38 cellular contexts compared by ENCODE assay signal in genomic region chr3:159996959-159997358, GRCh38. TPM values are rescaled to one million over a fixed set of nuclear protein-coding genes. Genes with fewer than 3 reads are reported as not detected.
"Had no signal": no experiment of that assay in that cellular context is flagged by ENCODE, and none has a peak within 500 bp of the region (broad histone marks: within the 10 kb centered on the region; RNA-seq: fewer than 3 reads in every experiment).

No MANE protein-coding gene starts in this region.

- H3K9me3 Mint-ChIP-seq: activated B cell treated with CpG ODN at 0.5 μM for 24 hours; activated CD4-positive, alpha-beta memory T cell treated with anti-CD3 and anti-CD28 coated beads for 36 hours; activated CD4-positive, alpha-beta T cell treated with anti-CD3 and anti-CD28 coated beads, Interleukin-2, amount 10 ng/mL, durations not matched to agents 24 days and 14 days; activated CD8-positive, alpha-beta T cell treated with anti-CD3 and anti-CD28 coated beads for 36 hours; activated naive CD4-positive, alpha-beta T cell treated with anti-CD3 and anti-CD28 coated beads for 36 hours; activated naive CD4-positive, alpha-beta T cell treated with anti-CD3 and anti-CD28 coated beads, Interleukin-2, amount 50 U/mL, for 72 hours; activated naive CD8-positive, alpha-beta T cell treated with anti-CD3 and anti-CD28 coated beads for 36 hours; activated T-cell treated with anti-CD3 and anti-CD28 coated beads, Interleukin-2, amount 50 U/mL, for 4 hours; activated T-cell treated with anti-CD3 and anti-CD28 coated beads, Interleukin-2, amount 50 U/mL, for 72 hours; activated T-helper 1 cell treated with anti-CD3 and anti-CD28 coated beads, Interleukin-12 subunit alpha, Interleukin-12 subunit beta, Interleukin-2, Interleukin-4 antibody, amounts not matched to agents 30 ng/mL and 10 ng/mL and 1 ng/mL, durations not matched to agents 14 hours and 24 hours and 36 hours; activated T-helper 17 cell treated with anti-CD3 and anti-CD28 coated beads, Interleukin-2, amount 50 U/mL, for 72 hours; T-helper 1 cell treated with Interleukin-12 subunit alpha and Interleukin-12 subunit beta and Interleukin-4 antibody, amounts not matched to agents 30 μg/mL and 1 μg/mL, for 36 hours; T-helper 2 cell treated with Interferon-gamma antibody and Interleukin-4, amounts not matched to agents 5 μg/mL and 100 μg/mL, for 36 hours had no signal

- H3K27me3 ChIP-seq: adrenal gland, body of pancreas, brain microvascular endothelial cell, breast epithelium had no signal

- FAIRE-seq: astrocyte, TTC549 had no signal

- H3K27me3 Mint-ChIP-seq: activated B cell treated with CpG ODN at 0.5 μM for 24 hours; activated CD4-positive, alpha-beta memory T cell treated with anti-CD3 and anti-CD28 coated beads for 36 hours; activated CD8-positive, alpha-beta T cell treated with anti-CD3 and anti-CD28 coated beads for 36 hours; activated naive CD8-positive, alpha-beta T cell treated with anti-CD3 and anti-CD28 coated beads for 36 hours; activated T-helper 17 cell treated with anti-CD3 and anti-CD28 coated beads, Interleukin-2, amount 50 U/mL, for 72 hours had no signal

- H3K4me1 ChIP-seq: adrenal gland, breast epithelium had no signal

- H3K36me3 Mint-ChIP-seq: activated CD4-positive, alpha-beta memory T cell treated with anti-CD3 and anti-CD28 coated beads for 36 hours; activated naive CD4-positive, alpha-beta T cell treated with anti-CD3 and anti-CD28 coated beads, Interleukin-2, amount 50 U/mL, for 72 hours; activated naive CD8-positive, alpha-beta T cell treated with anti-CD3 and anti-CD28 coated beads for 36 hours had no signal

- H3K4me3 Mint-ChIP-seq: activated B cell treated with CpG ODN at 0.5 μM for 24 hours; activated CD4-positive, alpha-beta memory T cell treated with anti-CD3 and anti-CD28 coated beads for 36 hours; activated CD4-positive, alpha-beta T cell treated with anti-CD3 and anti-CD28 coated beads, Interleukin-2, amount 10 ng/mL, durations not matched to agents 24 days and 14 days; activated CD8-positive, alpha-beta T cell treated with anti-CD3 and anti-CD28 coated beads for 36 hours; activated naive CD4-positive, alpha-beta T cell treated with anti-CD3 and anti-CD28 coated beads for 36 hours; activated naive CD8-positive, alpha-beta T cell treated with anti-CD3 and anti-CD28 coated beads for 36 hours; activated T-cell treated with anti-CD3 and anti-CD28 coated beads, Interleukin-2, amount 50 U/mL, for 4 hours; activated T-cell treated with anti-CD3 and anti-CD28 coated beads, Interleukin-2, amount 50 U/mL, for 72 hours; activated T-helper 1 cell treated with anti-CD3 and anti-CD28 coated beads, Interleukin-12 subunit alpha, Interleukin-12 subunit beta, Interleukin-2, Interleukin-4 antibody, amounts not matched to agents 30 ng/mL and 10 ng/mL and 1 ng/mL, durations not matched to agents 14 hours and 24 hours and 36 hours; activated T-helper 17 cell treated with anti-CD3 and anti-CD28 coated beads, Interleukin-2, amount 50 U/mL, for 72 hours; T-helper 1 cell treated with Interleukin-12 subunit alpha and Interleukin-12 subunit beta and Interleukin-4 antibody, amounts not matched to agents 30 μg/mL and 1 μg/mL, for 36 hours; T-helper 2 cell treated with Interferon-gamma antibody and Interleukin-4, amounts not matched to agents 5 μg/mL and 100 μg/mL, for 36 hours had no signal

- DNase-seq: activated B cell treated with CpG ODN at 0.5 μM for 24 hours; activated CD4-positive, alpha-beta memory T cell treated with anti-CD3 and anti-CD28 coated beads for 36 hours; activated CD4-positive, alpha-beta T cell treated with anti-CD3 and anti-CD28 coated beads for 4 hours; activated CD4-positive, alpha-beta T cell treated with anti-CD3 and anti-CD28 coated beads, Interleukin-2, amount 10 ng/mL, durations not matched to agents 24 days and 14 days; activated CD4-positive, alpha-beta T cell treated with anti-CD3 and anti-CD28 coated beads, Interleukin-2, amount 50 U/mL, for 1 hour; activated CD4-positive, alpha-beta T cell treated with anti-CD3 and anti-CD28 coated beads, Interleukin-2, amount 50 U/mL, for 4 hours; activated CD4-positive, CD25-positive, alpha-beta regulatory T cell treated with anti-CD3 and anti-CD28 coated beads, Interleukin-2, amount 50 U/mL, for 72 hours; activated CD8-positive, alpha-beta memory T cell treated with anti-CD3 and anti-CD28 coated beads, Interleukin-2, amount 50 U/mL, for 4 hours; activated CD8-positive, alpha-beta T cell treated with anti-CD3 and anti-CD28 coated beads for 36 hours; activated effector memory CD4-positive, alpha-beta T cell treated with anti-CD3 and anti-CD28 coated beads, Interleukin-2, amount 50 U/mL, for 16 hours; activated gamma-delta T cell treated with Interleukin-2 at 50 U/mL for 16 hours; activated naive CD4-positive, alpha-beta T cell; activated naive CD4-positive, alpha-beta T cell treated with anti-CD3 and anti-CD28 coated beads for 36 hours; activated naive CD4-positive, alpha-beta T cell treated with anti-CD3 and anti-CD28 coated beads, Interleukin-2, amount 50 U/mL, for 16 hours; activated naive CD8-positive, alpha-beta T cell treated with anti-CD3 and anti-CD28 coated beads for 36 hours; activated T-cell treated with anti-CD3 and anti-CD28 coated beads for 4 hours; activated T-cell treated with anti-CD3 and anti-CD28 coated beads, Interleukin-2, amount 50 U/mL, for 1 hour; activated T-cell treated with anti-CD3 and anti-CD28 coated beads, Interleukin-2, amount 50 U/mL, for 4 hours; activated T-cell treated with anti-CD3 and anti-CD28 coated beads, Interleukin-2, amount 50 U/mL, for 72 hours; adrenal gland; amniotic stem cell; aorta; body of pancreas; brain microvascular endothelial cell; central memory CD4-positive, alpha-beta T cell; T-helper 1 cell; T-helper 2 cell; T-helper 9 cell had no signal

- H3K4me1 Mint-ChIP-seq: activated CD4-positive, alpha-beta T cell treated with anti-CD3 and anti-CD28 coated beads, Interleukin-2, amount 10 ng/mL, durations not matched to agents 24 days and 14 days; activated naive CD8-positive, alpha-beta T cell treated with anti-CD3 and anti-CD28 coated beads for 36 hours; activated T-helper 17 cell treated with anti-CD3 and anti-CD28 coated beads, Interleukin-2, amount 50 U/mL, for 72 hours had no signal

- H3K4me3 ChIP-seq: adrenal gland, body of pancreas, breast epithelium had no signal

- H3K36me3 ChIP-seq: adrenal gland, brain microvascular endothelial cell, breast epithelium had no signal

- H3K27ac Mint-ChIP-seq: activated B cell treated with CpG ODN at 0.5 μM for 24 hours; activated CD4-positive, alpha-beta memory T cell treated with anti-CD3 and anti-CD28 coated beads for 36 hours; activated CD4-positive, alpha-beta T cell treated with anti-CD3 and anti-CD28 coated beads, Interleukin-2, amount 10 ng/mL, durations not matched to agents 24 days and 14 days; activated CD8-positive, alpha-beta T cell treated with anti-CD3 and anti-CD28 coated beads for 36 hours; activated naive CD4-positive, alpha-beta T cell treated with anti-CD3 and anti-CD28 coated beads for 36 hours; activated naive CD4-positive, alpha-beta T cell treated with anti-CD3 and anti-CD28 coated beads, Interleukin-2, amount 50 U/mL, for 72 hours; activated naive CD8-positive, alpha-beta T cell treated with anti-CD3 and anti-CD28 coated beads for 36 hours; activated T-cell treated with anti-CD3 and anti-CD28 coated beads, Interleukin-2, amount 50 U/mL, for 72 hours; activated T-helper 1 cell treated with anti-CD3 and anti-CD28 coated beads, Interleukin-12 subunit alpha, Interleukin-12 subunit beta, Interleukin-2, Interleukin-4 antibody, amounts not matched to agents 30 ng/mL and 10 ng/mL and 1 ng/mL, durations not matched to agents 14 hours and 24 hours and 36 hours; activated T-helper 17 cell treated with anti-CD3 and anti-CD28 coated beads, Interleukin-2, amount 50 U/mL, for 72 hours; T-helper 1 cell treated with Interleukin-12 subunit alpha and Interleukin-12 subunit beta and Interleukin-4 antibody, amounts not matched to agents 30 μg/mL and 1 μg/mL, for 36 hours; T-helper 2 cell treated with Interferon-gamma antibody and Interleukin-4, amounts not matched to agents 5 μg/mL and 100 μg/mL, for 36 hours had no signal

- ATAC-seq: activated CD8-positive, alpha-beta T cell treated with anti-CD3 and anti-CD28 coated beads for 36 hours; activated naive CD4-positive, alpha-beta T cell treated with anti-CD3 and anti-CD28 coated beads, Interleukin-2, amount 50 U/mL, for 72 hours; activated T-cell treated with anti-CD3 and anti-CD28 coated beads, Interleukin-2, amount 50 U/mL, for 4 hours; activated T-cell treated with anti-CD3 and anti-CD28 coated beads, Interleukin-2, amount 50 U/mL, for 72 hours; activated T-helper 17 cell treated with anti-CD3 and anti-CD28 coated beads, Interleukin-2, amount 50 U/mL, for 72 hours; body of pancreas had no signal

- H3K9me3 ChIP-seq: adrenal gland, body of pancreas, breast epithelium had no signal

- H3K27ac ChIP-seq: adrenal gland, body of pancreas, brain microvascular endothelial cell, breast epithelium, VCaP had no signal

RNA-seq across cellular contexts. Expression of gene IL12A, which starts 8.3 kb away (rescaled TPM):
- total RNA-seq: activated CD4-positive, alpha-beta memory T cell treated with anti-CD3 and anti-CD28 coated beads for 36 hours; activated CD8-positive, alpha-beta memory T cell treated with anti-CD3 and anti-CD28 coated beads for 36 hours; activated CD8-positive, alpha-beta T cell treated with anti-CD3 and anti-CD28 coated beads for 36 hours; activated naive CD4-positive, alpha-beta T cell treated with anti-CD3 and anti-CD28 coated beads for 36 hours; activated naive CD4-positive, alpha-beta T cell treated with anti-CD3 and anti-CD28 coated beads, Interleukin-2, amount 50 U/mL, for 72 hours; activated T-cell treated with anti-CD3 and anti-CD28 coated beads, Interleukin-2, amount 50 U/mL, for 72 hours had no signal
